Comparison of ENCODE assay signal across 26 cellular contexts in genomic region chr10:133170092-133170491, GRCh38. TPM values are rescaled to one million over a fixed set of nuclear protein-coding genes. Genes with fewer than 3 reads are reported as not detected.
DNase-seq lines count a peak whose midpoint lies in the region; TF ChIP-seq lines count a peak whose summit lies in the region.
"Had no signal": no experiment of that assay in that cellular context is flagged by ENCODE, and none has a peak within 500 bp of the region (broad histone marks: within the 10 kb centered on the region; RNA-seq: fewer than 3 reads in every experiment).

No MANE protein-coding gene starts in this region.

- no peaks in the 10 kb centered on the region for H3K36me3 ChIP-seq in suprapubic skin
- H3K36me3 ChIP-seq in tibial artery: no peaks in the 10 kb centered on the region

- 92% methylated on average over 16 of the region's 17 CpGs for WGBS in suprapubic skin

- no peak for TF ChIP-seq POLR2A in suprapubic skin (IDR thresholded peaks at IDR 0.05)

- H3K27me3 ChIP-seq in suprapubic skin (peaks cover 5% of the 10 kb centered on the region), tibial artery (peaks cover 0 to 49% of the 10 kb centered on the region in 2 donors)

- TF ChIP-seq CTCF in suprapubic skin (IDR thresholded peaks at IDR 0.05) (no peak), tibial artery (IDR thresholded peaks at IDR 0.05) (no peak)

- H3K4me3 ChIP-seq in suprapubic skin (no peak overlapping the region), tibial artery (no peak overlapping the region)
- H3K4me3 ChIP-seq: SK-N-MC had no signal

- H3K4me1 ChIP-seq in suprapubic skin (no peaks in the 10 kb centered on the region), tibial artery (no peaks in the 10 kb centered on the region)

- DNase-seq in activated effector memory CD4-positive, alpha-beta T cell treated with anti-CD3 and anti-CD28 coated beads, Interleukin-2, amount 50 U/mL, for 16 hours: peak; percentile 48
- DNase-seq in activated effector memory CD4-positive, alpha-beta T cell treated with Interleukin-2 at 50 U/mL for 16 hours: no peak
- DNase-seq in RPMI8226 (peak; percentile 72), mesenteric fat pad (ENCODE audit: low spot score) (peak; percentile 84), suprapubic skin (ENCODE audit: low spot score in 2 of 2) (peak; percentile 29 to 72), amniotic stem cell (lab: John Stamatoyannopoulos, UW) (no peak), NCI-H1048 (lab: John Stamatoyannopoulos, UW) (no peak), tibial artery (no peak)
- DNase-seq: CD4-positive, alpha-beta memory T cell; COR-L47; DMS53; Karpas-422; NCI-H1105; NCI-H1436 treated with DMSO at 0.1 percent for 48 hours; NCI-H1930; NCI-H446; NCI-H524 treated with DMSO at 0.1 percent for 48 hours; NCI-H82; SIG-M5 had no signal

- H3K9me3 ChIP-seq in suprapubic skin (no peaks in the 10 kb centered on the region), tibial artery (no peaks in the 10 kb centered on the region)

- H3K27ac ChIP-seq in suprapubic skin (no peak overlapping the region), tibial artery (no peak overlapping the region)
- H3K27ac ChIP-seq: SK-N-MC had no signal

- no peak for TF ChIP-seq EP300 in suprapubic skin (IDR thresholded peaks at IDR 0.05)

- intact Hi-C loops in tibial artery (cut with DNase I; ENCODE audit: low total_unique reads): no loop called here

RNA-seq across cellular contexts. Expression of gene KNDC1, which starts 10.1 kb away (rescaled TPM):
- total RNA-seq in mesenteric fat pad: 0.13 TPM
- total RNA-seq in suprapubic skin: 1 to 10 TPM in 1 of 4 donors, under 1 TPM in 3; 0.08 to 2.5 (median 0.58) TPM
- total RNA-seq: Daoy, HepG2, OCI-LY7 had no signal

RNA-seq across cellular contexts. Expression of gene UTF1, which starts 59.9 kb away (rescaled TPM):
- total RNA-seq in mesenteric fat pad (not detected), suprapubic skin (not detected)
- total RNA-seq: A172; CD4-positive, alpha-beta memory T cell; Daoy; H4; HepG2; HT-29; OCI-LY7 had no signal

Comparison
In these comparisons a context has a peak if more than half of its experiments do, and no peak if none do; other contexts are left out.
1. DNase-seq: peak in activated effector memory CD4-positive, alpha-beta T cell treated with anti-CD3 and anti-CD28 coated beads, Interleukin-2, amount 50 U/mL, for 16 hours (single experiment), RPMI8226 (single experiment), mesenteric fat pad (single experiment) and suprapubic skin (2 of 2); none in activated effector memory CD4-positive, alpha-beta T cell treated with Interleukin-2 at 50 U/mL for 16 hours (single experiment), amniotic stem cell (single experiment), NCI-H1048 (single experiment) and tibial artery (0 of 2).